Comparison of ENCODE assay signal across 9 cellular contexts in the genomic region with DNA sequence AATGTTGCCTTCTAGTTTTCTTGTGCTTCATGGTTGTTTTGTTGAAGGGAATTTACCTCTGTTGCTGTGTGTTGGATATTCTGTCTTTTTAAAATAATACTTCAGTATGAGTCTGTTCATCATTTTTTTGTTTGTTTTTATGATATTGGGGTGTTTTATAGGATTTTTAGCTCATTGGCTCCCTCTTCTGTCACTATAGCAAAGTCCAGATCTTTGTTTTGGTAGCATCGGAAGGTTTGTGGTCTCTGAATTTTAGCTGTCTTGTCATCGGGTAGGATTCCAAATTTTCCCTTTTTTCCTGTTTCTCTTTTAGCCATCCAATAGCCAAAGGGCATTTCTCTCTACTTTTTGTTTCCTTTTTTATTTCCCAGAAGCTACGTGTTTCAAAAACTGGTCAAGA.
DNase-seq lines count a peak whose midpoint lies in the region; ATAC-seq and TF ChIP-seq lines count a peak whose summit lies in the region.
"Had no signal": no experiment of that assay in that cellular context is flagged by ENCODE, and none has a peak within 500 bp of the region (broad histone marks: within the 10 kb centered on the region; RNA-seq: fewer than 3 reads in every experiment).

No MANE protein-coding gene starts in this region.

- H3K27ac ChIP-seq in GM23338 (ENCODE audit: low read depth), result no peak overlapping the region
- H3K27ac ChIP-seq in SK-N-SH (ENCODE audit: low read depth in 2 of 2, low read length in 1 of 2), result peak overlapping the region in 1 of 2 experiments; percentile 36; a peak in 1 of 4 replicates
- no peak overlapping the region for H3K27ac ChIP-seq in substantia nigra (ENCODE audit: low read depth, low read length, poor library complexity, severe bottlenecking)

- H3K4me3 ChIP-seq in GM23338 (no peak overlapping the region), SK-N-SH (ENCODE audit: low read depth in 2 of 2, low read length in 1 of 2) (no peak overlapping the region)

- H3K9me2 ChIP-seq in GM23338 (ENCODE audit: insufficient read depth) (no peaks in the 10 kb centered on the region), SK-N-SH (no peaks in the 10 kb centered on the region)

- H3K9ac ChIP-seq in SK-N-SH, result no peak overlapping the region

- H3K36me3 ChIP-seq in GM23338 (ENCODE audit: insufficient read depth) (no peaks in the 10 kb centered on the region), SK-N-SH (replicated peaks in 1 of 2; ENCODE audit: control insufficient read depth in 1 of 2, insufficient read depth in 2 of 2, low read length in 1 of 2) (peaks cover 0 to 8% of the 10 kb centered on the region in 2 experiments)

- WGBS in SK-N-SH (ENCODE audit: low lambda C conversion rate), result 73% methylated on average over 3 of the region's 3 CpGs

- CTCF ChIA-PET in SK-N-SH (lab: Yijun Ruan, JAX), result interaction anchor here (0.6 to 2.6 kb wide), 42 partner anchors 8 to 797 kb away, joined by 3 to 16 read pairs (median 4); partner anchors contain the start of genes CHCHD3 and PLXNA4

- peak; percentile 57 to 81 for TF ChIP-seq CTCF in GM23338 (conservative IDR thresholded peaks at IDR 0.05; ENCODE audit: low read depth in 2 of 2)
- peak; percentile 78 for TF ChIP-seq CTCF in SK-N-SH (IDR thresholded peaks at IDR 0.05)

- peaks cover 18% of the 10 kb centered on the region for H3K4me1 ChIP-seq in GM23338 (ENCODE audit: insufficient read depth)
- peaks cover 0 to 6% of the 10 kb centered on the region in 2 experiments; a peak in 2 of 4 replicates for H3K4me1 ChIP-seq in SK-N-SH (ENCODE audit: control insufficient read depth in 1 of 2, insufficient read depth in 2 of 2, low read depth in 1 of 2, low read length in 1 of 2)

- peaks cover 1% of the 10 kb centered on the region for H3K27me3 Mint-ChIP-seq in GM23338 (ENCODE audit: insufficient read depth, low read depth, poor library complexity)

- no peak for TF ChIP-seq EP300 in SK-N-SH (IDR thresholded peaks at IDR 0.05; ENCODE audit: borderline replicate concordance in 1 of 2, low read depth in 1 of 2, low read length in 1 of 2)

- H3F3A ChIP-seq in GM23338 (replicated peaks; ENCODE audit: low read depth), result no peaks in the 10 kb centered on the region
- H3F3A ChIP-seq in SK-N-SH (replicated peaks; ENCODE audit: insufficient read depth), result no peaks in the 10 kb centered on the region

- ATAC-seq in GM23338 (no peak), GM18520 (IDR thresholded peaks at IDR 0.05; ENCODE audit: unreplicated experiment) (no peak)
- ATAC-seq in stimulated activated naive CD8-positive, alpha-beta T cell treated with anti-CD3 and anti-CD28 coated beads, Interleukin-15, Interleukin-2, amounts not matched to agents 100 U/mL and 50 U/mL, for 24 hours, result no peak

- no peak overlapping the region for H3K27ac Mint-ChIP-seq in GM23338

- H3K4me1 Mint-ChIP-seq in GM23338, result peaks cover 45% of the 10 kb centered on the region

- H3K79me2 ChIP-seq in GM23338 (replicated peaks; ENCODE audit: insufficient read depth) (peaks cover 11% of the 10 kb centered on the region; the same call in 1 of the 2 replicates), SK-N-SH (ENCODE audit: insufficient read depth) (peaks cover 29% of the 10 kb centered on the region)

- peaks cover 1% of the 10 kb centered on the region; the same call in 1 of the 2 replicates for H3K9me3 ChIP-seq in SK-N-SH

- peaks cover 23% of the 10 kb centered on the region for H3K9me3 Mint-ChIP-seq in GM23338

- no peak overlapping the region for H3K4me3 Mint-ChIP-seq in GM23338

- DNase-seq in AML-193 (lab: John Stamatoyannopoulos, UW), result peak; percentile 14 to 31
- DNase-seq in GM23338 (ENCODE audit: low spot score), result peak; percentile 23
- peak; percentile 49 for DNase-seq in SK-N-SH
- peak; percentile 5 for DNase-seq in germinal center (ENCODE audit: low spot score)
- DNase-seq in stimulated activated CD4-positive, alpha-beta T cell treated with anti-CD3 and anti-CD28 coated beads, Interleukin-2, amount 100 ng/mL, for 48 hours, result no peak
- DNase-seq in stimulated activated naive CD8-positive, alpha-beta T cell treated with anti-CD3 and anti-CD28 coated beads, Interleukin-15, Interleukin-2, amounts not matched to agents 100 U/mL and 50 U/mL, for 24 hours, result no peak
- no peak for DNase-seq in substantia nigra (lab: John Stamatoyannopoulos, UW)
- DNase-seq: activated CD4-positive, alpha-beta T cell treated with anti-CD3 and anti-CD28 coated beads, Interleukin-2, amount 50 U/mL, for 1 hour had no signal

- H3K4me2 ChIP-seq in GM23338 (no peak overlapping the region), SK-N-SH (no peak overlapping the region)

- TF ChIP-seq RAD21 in SK-N-SH (IDR thresholded peaks at IDR 0.05; ENCODE audit: low read length), result peak; percentile 83

- H2AFZ ChIP-seq in GM23338 (no peak overlapping the region), SK-N-SH (ENCODE audit: low read depth) (no peak overlapping the region)

- POLR2A ChIA-PET in SK-N-SH (lab: Yijun Ruan, JAX), result no interaction called here

- H3K27me3 ChIP-seq in GM23338 (ENCODE audit: insufficient read depth) (no peaks in the 10 kb centered on the region), SK-N-SH (ENCODE audit: insufficient read depth) (no peaks in the 10 kb centered on the region)

- H4K20me1 ChIP-seq in GM23338 (replicated peaks; ENCODE audit: insufficient read depth), result no peaks in the 10 kb centered on the region
- H4K20me1 ChIP-seq in SK-N-SH (ENCODE audit: insufficient read depth), result no peaks in the 10 kb centered on the region

- peaks cover 32% of the 10 kb centered on the region for H3K36me3 Mint-ChIP-seq in GM23338 (ENCODE audit: low read depth)

TF ChIP-seq in SK-N-SH, 30 proteins besides CTCF, POLR2A, EP300 and RAD21:
- TF ChIP-seq, protein P1, sequence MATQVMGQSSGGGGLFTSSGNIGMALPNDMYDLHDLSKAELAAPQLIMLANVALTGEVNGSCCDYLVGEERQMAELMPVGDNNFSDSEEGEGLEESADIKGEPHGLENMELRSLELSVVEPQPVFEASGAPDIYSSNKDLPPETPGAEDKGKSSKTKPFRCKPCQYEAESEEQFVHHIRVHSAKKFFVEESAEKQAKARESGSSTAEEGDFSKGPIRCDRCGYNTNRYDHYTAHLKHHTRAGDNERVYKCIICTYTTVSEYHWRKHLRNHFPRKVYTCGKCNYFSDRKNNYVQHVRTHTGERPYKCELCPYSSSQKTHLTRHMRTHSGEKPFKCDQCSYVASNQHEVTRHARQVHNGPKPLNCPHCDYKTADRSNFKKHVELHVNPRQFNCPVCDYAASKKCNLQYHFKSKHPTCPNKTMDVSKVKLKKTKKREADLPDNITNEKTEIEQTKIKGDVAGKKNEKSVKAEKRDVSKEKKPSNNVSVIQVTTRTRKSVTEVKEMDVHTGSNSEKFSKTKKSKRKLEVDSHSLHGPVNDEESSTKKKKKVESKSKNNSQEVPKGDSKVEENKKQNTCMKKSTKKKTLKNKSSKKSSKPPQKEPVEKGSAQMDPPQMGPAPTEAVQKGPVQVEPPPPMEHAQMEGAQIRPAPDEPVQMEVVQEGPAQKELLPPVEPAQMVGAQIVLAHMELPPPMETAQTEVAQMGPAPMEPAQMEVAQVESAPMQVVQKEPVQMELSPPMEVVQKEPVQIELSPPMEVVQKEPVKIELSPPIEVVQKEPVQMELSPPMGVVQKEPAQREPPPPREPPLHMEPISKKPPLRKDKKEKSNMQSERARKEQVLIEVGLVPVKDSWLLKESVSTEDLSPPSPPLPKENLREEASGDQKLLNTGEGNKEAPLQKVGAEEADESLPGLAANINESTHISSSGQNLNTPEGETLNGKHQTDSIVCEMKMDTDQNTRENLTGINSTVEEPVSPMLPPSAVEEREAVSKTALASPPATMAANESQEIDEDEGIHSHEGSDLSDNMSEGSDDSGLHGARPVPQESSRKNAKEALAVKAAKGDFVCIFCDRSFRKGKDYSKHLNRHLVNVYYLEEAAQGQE (IDR thresholded peaks at IDR 0.05; ENCODE audit: low read depth, low read length), result no peak
- TF ChIP-seq SMC3 (IDR thresholded peaks at IDR 0.05; ENCODE audit: low read depth, low read length), result peak; percentile 65
- 0 out of 2 replicates have a peak, but pooled peaks have one; percentile 19 for TF ChIP-seq RCOR1 (IDR thresholded peaks at IDR 0.05; ENCODE audit: low read length)

Comparison
In these comparisons a context has a peak if more than half of its experiments do, and no peak if none do; other contexts are left out.
1. DNase-seq: peak in AML-193 (2 of 2), GM23338 (single experiment), SK-N-SH (single experiment) and germinal center (single experiment); none in stimulated activated CD4-positive, alpha-beta T cell treated with anti-CD3 and anti-CD28 coated beads, Interleukin-2, amount 100 ng/mL, for 48 hours (0 of 2), stimulated activated naive CD8-positive, alpha-beta T cell treated with anti-CD3 and anti-CD28 coated beads, Interleukin-15, Interleukin-2, amounts not matched to agents 100 U/mL and 50 U/mL, for 24 hours (single experiment) and substantia nigra (0 of 49).